In genomic region chr17:2719861-2720260, GRCh38 we compare ENCODE assay signal across 31 cellular contexts. TPM values are rescaled to one million over a fixed set of nuclear protein-coding genes. Genes with fewer than 3 reads are reported as not detected.
"Had no signal": no experiment of that assay in that cellular context is flagged by ENCODE, and none has a peak within 500 bp of the region (broad histone marks: within the 10 kb centered on the region; RNA-seq: fewer than 3 reads in every experiment).

No MANE protein-coding gene starts in this region.

- H3K4me3 ChIP-seq: adrenal gland, SJSA1 had no signal

- H3K27ac ChIP-seq: adrenal gland, SJSA1, VCaP had no signal

- DNase-seq: activated CD4-positive, alpha-beta T cell treated with anti-CD3 and anti-CD28 coated beads, Interleukin-2, amount 10 ng/mL, durations not matched to agents 24 days and 14 days; activated CD4-positive, alpha-beta T cell treated with anti-CD3 and anti-CD28 coated beads, Interleukin-2, amount 50 U/mL, for 48 hours; activated CD4-positive, CD25-positive, alpha-beta regulatory T cell; activated CD8-positive, alpha-beta T cell treated with anti-CD3 and anti-CD28 coated beads, Interleukin-2, amount 10 ng/mL, durations not matched to agents 7 days and 5 days; activated gamma-delta T cell; activated naive CD4-positive, alpha-beta T cell treated with anti-CD3 and anti-CD28 coated beads for 36 hours; activated T-cell treated with anti-CD3 and anti-CD28 coated beads, Interleukin-2, amount 50 U/mL, for 24 hours; adrenal gland; anterior cingulate cortex; central memory CD4-positive, alpha-beta T cell; NCI-H1092 treated with DMSO at 0.1 percent for 48 hours; NCI-H1417; NCI-H146; NCI-H187; NCI-H2029 treated with DMSO at 0.1 percent for 48 hours; NCI-H2107; NCI-H2171; NCI-H510A; NCI-H526 treated with DMSO at 0.1 percent for 48 hours; NCI-H774; SHP77 treated with DMSO at 0.1 percent for 48 hours; SK-N-SH; T-helper 2 cell; T-helper 9 cell had no signal

- FAIRE-seq: colon had no signal

- ATAC-seq: activated CD8-positive, alpha-beta T cell treated with anti-CD3 and anti-CD28 coated beads, Interleukin-2, amount 10 ng/mL, durations not matched to agents 7 days and 5 days; activated naive CD4-positive, alpha-beta T cell treated with anti-CD3 and anti-CD28 coated beads, Interleukin-2, amount 50 U/mL, for 72 hours; Panc1 had no signal

- H3K4me1 ChIP-seq: adrenal gland had no signal

- H3K36me3 ChIP-seq: adrenal gland, SJSA1 had no signal

- H3K9me3 ChIP-seq: adrenal gland, SJSA1, SK-N-SH had no signal

RNA-seq across cellular contexts. Expression of gene CCDC92B, which starts 29.6 kb away (rescaled TPM):
- total RNA-seq: activated CD8-positive, alpha-beta T cell treated with anti-CD3 and anti-CD28 coated beads, Interleukin-2, amount 10 ng/mL, durations not matched to agents 7 days and 5 days; M059J; RPMI7951; SJSA1 had no signal
